15 cellular contexts compared by ENCODE assay signal in the genomic region with DNA sequence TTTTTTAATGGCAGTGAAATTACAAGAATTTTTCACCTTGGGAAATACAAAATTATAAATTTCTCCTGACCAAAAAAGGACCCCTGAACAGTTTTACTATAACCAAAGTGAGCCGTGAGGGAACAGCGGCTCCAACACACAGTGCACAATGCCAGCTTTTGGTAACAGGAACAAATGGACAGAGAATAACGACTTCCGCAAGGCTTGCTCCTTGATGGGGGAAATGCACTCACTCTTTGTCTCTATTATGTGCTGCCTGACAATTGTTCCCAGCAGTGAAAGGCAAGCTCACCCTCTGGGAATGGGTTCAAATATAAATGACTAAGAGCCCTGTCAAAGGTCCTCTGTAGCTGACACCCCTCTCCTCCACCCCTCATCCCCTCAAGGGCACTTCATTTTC.
"Had no signal": no experiment of that assay in that cellular context is flagged by ENCODE, and none has a peak within 500 bp of the region (broad histone marks: within the 10 kb centered on the region; RNA-seq: fewer than 3 reads in every experiment).

No MANE protein-coding gene starts in this region.

- ATAC-seq: activated naive CD4-positive, alpha-beta T cell treated with anti-CD3 and anti-CD28 coated beads, Interleukin-2, amount 50 U/mL, for 72 hours; left colon; natural killer cell treated with Interleukin-12 subunit alpha and Interleukin-12 subunit beta and Interleukin-15 and Interleukin-18, amount 100 ng/mL, for 72 hours; pancreas; stimulated activated naive CD8-positive, alpha-beta T cell treated with anti-CD3 and anti-CD28 coated beads, Interleukin-15, amount 100 ng/mL, for 72 hours had no signal

- DNase-seq: activated CD4-positive, alpha-beta T cell treated with anti-CD3 and anti-CD28 coated beads, Interleukin-2, amount 50 U/mL, for 4 hours; activated CD4-positive, CD25-positive, alpha-beta regulatory T cell treated with anti-CD3 and anti-CD28 coated beads, Interleukin-2, amount 50 U/mL, for 72 hours; activated effector memory CD4-positive, alpha-beta T cell treated with Interleukin-2 at 50 U/mL for 16 hours; activated T-cell treated with anti-CD3 and anti-CD28 coated beads, Interleukin-2, amount 50 U/mL, for 1 hour; amygdala; esophagus squamous epithelium; foreskin fibroblast; left colon; mammary epithelial cell; pancreas; stimulated activated CD4-positive, alpha-beta T cell treated with anti-CD3 and anti-CD28 coated beads, Interleukin-4, amount 100 ng/mL, for 24 hours; stimulated activated naive CD8-positive, alpha-beta T cell treated with anti-CD3 and anti-CD28 coated beads, Interleukin-15, amount 100 ng/mL, for 72 hours; testis had no signal

- H3K9me3 Mint-ChIP-seq: activated naive CD4-positive, alpha-beta T cell treated with anti-CD3 and anti-CD28 coated beads, Interleukin-2, amount 50 U/mL, for 72 hours; natural killer cell treated with Interleukin-12 subunit alpha and Interleukin-12 subunit beta and Interleukin-15 and Interleukin-18, amount 100 ng/mL, for 72 hours; stimulated activated naive CD8-positive, alpha-beta T cell treated with anti-CD3 and anti-CD28 coated beads, Interleukin-15, amount 100 ng/mL, for 72 hours had no signal

- H3K27me3 Mint-ChIP-seq: natural killer cell treated with Interleukin-12 subunit alpha and Interleukin-12 subunit beta and Interleukin-15 and Interleukin-18, amount 100 ng/mL, for 72 hours; stimulated activated naive CD8-positive, alpha-beta T cell treated with anti-CD3 and anti-CD28 coated beads, Interleukin-15, amount 100 ng/mL, for 72 hours had no signal

- H3K4me1 Mint-ChIP-seq: stimulated activated naive CD8-positive, alpha-beta T cell treated with anti-CD3 and anti-CD28 coated beads, Interleukin-15, amount 100 ng/mL, for 72 hours had no signal

- H3K4me3 Mint-ChIP-seq: natural killer cell treated with Interleukin-12 subunit alpha and Interleukin-12 subunit beta and Interleukin-15 and Interleukin-18, amount 100 ng/mL, for 72 hours; stimulated activated naive CD8-positive, alpha-beta T cell treated with anti-CD3 and anti-CD28 coated beads, Interleukin-15, amount 100 ng/mL, for 72 hours had no signal

- H3K27ac Mint-ChIP-seq: activated naive CD4-positive, alpha-beta T cell treated with anti-CD3 and anti-CD28 coated beads, Interleukin-2, amount 50 U/mL, for 72 hours; natural killer cell treated with Interleukin-12 subunit alpha and Interleukin-12 subunit beta and Interleukin-15 and Interleukin-18, amount 100 ng/mL, for 72 hours; stimulated activated naive CD8-positive, alpha-beta T cell treated with anti-CD3 and anti-CD28 coated beads, Interleukin-15, amount 100 ng/mL, for 72 hours had no signal

- H3K36me3 Mint-ChIP-seq: activated naive CD4-positive, alpha-beta T cell treated with anti-CD3 and anti-CD28 coated beads, Interleukin-2, amount 50 U/mL, for 72 hours; natural killer cell treated with Interleukin-12 subunit alpha and Interleukin-12 subunit beta and Interleukin-15 and Interleukin-18, amount 100 ng/mL, for 72 hours had no signal
